ENCODE assay signal across 1 cellular context in the genomic region with DNA sequence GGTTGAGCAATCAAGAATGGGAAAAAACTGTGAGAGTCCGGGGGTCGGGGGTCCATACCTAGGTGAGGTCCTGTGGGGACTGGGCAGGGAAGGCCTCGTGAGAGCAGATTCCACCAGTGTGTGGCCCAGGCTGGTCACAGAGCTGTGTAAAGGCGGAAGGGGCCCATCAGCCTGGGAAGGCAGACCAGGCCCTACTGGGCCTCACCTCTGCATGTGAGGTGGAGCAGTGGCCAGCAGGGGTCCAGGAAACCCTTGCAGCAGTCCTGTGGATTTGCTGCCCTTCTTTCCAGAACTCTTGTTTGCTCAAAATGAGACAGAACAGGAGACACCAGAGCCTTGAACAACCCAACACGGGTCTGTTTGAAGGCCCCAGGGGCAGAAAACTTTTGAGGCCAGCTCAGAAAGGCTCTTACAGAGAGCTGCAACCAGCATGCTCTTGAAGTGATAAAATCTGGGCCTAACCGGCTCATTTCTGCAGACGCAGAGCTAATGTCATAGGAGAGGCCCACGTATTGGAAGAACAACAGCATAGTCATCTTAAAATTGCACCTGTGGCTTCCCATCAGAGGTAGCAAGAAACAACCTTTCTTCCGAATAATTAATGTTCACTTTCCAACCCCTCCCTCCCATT.
TF ChIP-seq lines count a peak whose summit lies in the region.

No MANE protein-coding gene starts in this region.

TF ChIP-seq in H1, 55 proteins besides CTCF, POLR2A, EP300 and RAD21:
- TF ChIP-seq, protein P1, sequence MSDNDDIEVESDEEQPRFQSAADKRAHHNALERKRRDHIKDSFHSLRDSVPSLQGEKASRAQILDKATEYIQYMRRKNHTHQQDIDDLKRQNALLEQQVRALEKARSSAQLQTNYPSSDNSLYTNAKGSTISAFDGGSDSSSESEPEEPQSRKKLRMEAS (IDR thresholded peaks at IDR 0.05), result 0 out of 2 replicates have a peak, but pooled peaks have one; percentile 36
- no peak for TF ChIP-seq CTBP2 (IDR thresholded peaks at IDR 0.05; ENCODE audit: borderline replicate concordance, insufficient read depth, insufficient read length, low read length)
TF ChIP-seq in H1: peak in this region for 1.
